8 cellular contexts compared by ENCODE assay signal in genomic region chr2:177983183-177983788, GRCh38.
DNase-seq lines count a peak whose midpoint lies in the region; ATAC-seq, FAIRE-seq and TF ChIP-seq lines count a peak whose summit lies in the region.

No MANE protein-coding gene starts in this region.

- H3K9me3 ChIP-seq in T-helper 17 cell (ENCODE audit: control insufficient read depth, low read length, poor library complexity, severe bottlenecking) (no peaks in the 10 kb centered on the region), fibroblast of lung (ENCODE audit: control insufficient read depth, insufficient read depth, low read depth, low read length) (no peaks in the 10 kb centered on the region)

- peak; percentile 98 for TF ChIP-seq CTCF in AG10803 (conservative IDR thresholded peaks at IDR 0.05; ENCODE audit: low read length)
- TF ChIP-seq CTCF in fibroblast of lung (conservative IDR thresholded peaks at IDR 0.05 in 1 of 2, IDR thresholded peaks at IDR 0.05 in 1 of 2; ENCODE audit: low read depth in 1 of 2, low read length in 2 of 2): peak; percentile 82 to 86
- peak; percentile 88 for TF ChIP-seq CTCF in progenitor cell of endocrine pancreas (IDR thresholded peaks at IDR 0.05; ENCODE audit: unreplicated experiment)

- no peaks in the 10 kb centered on the region for H3K9me3 Mint-ChIP-seq in progenitor cell of endocrine pancreas (ENCODE audit: low read depth)

- no peaks in the 10 kb centered on the region for H3K79me2 ChIP-seq in fibroblast of lung (ENCODE audit: control insufficient read depth, insufficient read depth, low read length)

- H3K4me2 ChIP-seq in fibroblast of lung (ENCODE audit: extremely low read depth, insufficient read depth, low read length): no peak overlapping the region

- no peaks in the 10 kb centered on the region for H3K36me3 ChIP-seq in fibroblast of lung (ENCODE audit: control insufficient read depth, insufficient read depth, low read length)

- no peak overlapping the region for H3K27ac ChIP-seq in fibroblast of lung (ENCODE audit: insufficient read depth, low read length)

- FAIRE-seq in GM12892 (lab: Jason Lieb, UNC): peak; percentile 91

- no peak overlapping the region for H2AFZ ChIP-seq in fibroblast of lung (ENCODE audit: low read length)

- H3K27ac Mint-ChIP-seq in T-helper 17 cell (no peak overlapping the region), progenitor cell of endocrine pancreas (no peak overlapping the region)

- H3K4me1 Mint-ChIP-seq in T-helper 17 cell (no peaks in the 10 kb centered on the region), progenitor cell of endocrine pancreas (ENCODE audit: low read depth) (no peaks in the 10 kb centered on the region)

- no peak overlapping the region for H3K9ac ChIP-seq in fibroblast of lung (ENCODE audit: insufficient read depth, low read length)

- ATAC-seq in HG02763 (IDR thresholded peaks at IDR 0.05; ENCODE audit: unreplicated experiment) (peak; percentile 75), T-helper 17 cell (peak; percentile 55), HG02840 (IDR thresholded peaks at IDR 0.05; ENCODE audit: low FRiP score, unreplicated experiment) (no peak)

- no peak overlapping the region for H3K4me3 Mint-ChIP-seq in T-helper 17 cell
- H3K4me3 Mint-ChIP-seq in progenitor cell of endocrine pancreas (ENCODE audit: low read depth): no peak overlapping the region

- no peaks in the 10 kb centered on the region for H4K20me1 ChIP-seq in fibroblast of lung (ENCODE audit: control insufficient read depth, extremely low read depth, insufficient read depth, low read length)

- peak; percentile 75 for DNase-seq in AG10803 (ENCODE audit: low read depth)
- DNase-seq in GM12892 (ENCODE audit: insufficient read length): peak; percentile 13
- peak; percentile 68 for DNase-seq in NCI-H1436 (lab: John Stamatoyannopoulos, UW)
- no peak for DNase-seq in T-helper 17 cell
- DNase-seq in fibroblast of lung (ENCODE audit: low read depth in 2 of 2): peak; percentile 48 to 59
- DNase-seq in progenitor cell of endocrine pancreas (ENCODE audit: low spot score, unreplicated experiment): no peak

- H3K27me3 Mint-ChIP-seq in T-helper 17 cell (peaks cover 30% of the 10 kb centered on the region), progenitor cell of endocrine pancreas (no peaks in the 10 kb centered on the region)

- no peak overlapping the region for H3K4me3 ChIP-seq in AG10803 (ENCODE audit: low read length)
- no peak overlapping the region for H3K4me3 ChIP-seq in fibroblast of lung (replicated peaks in 1 of 4; ENCODE audit: control extremely low read depth in 1 of 4, insufficient read depth in 1 of 4, low read depth in 3 of 4, low read length in 4 of 4)

- no peaks in the 10 kb centered on the region for H3K4me1 ChIP-seq in fibroblast of lung (ENCODE audit: control insufficient read depth, extremely low read depth, insufficient read depth, low read length)

- H3K27me3 ChIP-seq in fibroblast of lung (ENCODE audit: control insufficient read depth, insufficient read depth, low read length): no peaks in the 10 kb centered on the region

- no peak for TF ChIP-seq POLR2A in GM12892 (IDR thresholded peaks at IDR 0.05; ENCODE audit: low read depth, low read length)

- H3K36me3 Mint-ChIP-seq in T-helper 17 cell (ENCODE audit: low read depth) (no peaks in the 10 kb centered on the region), progenitor cell of endocrine pancreas (ENCODE audit: insufficient read depth) (no peaks in the 10 kb centered on the region)

Comparison
In these comparisons a context has a peak if more than half of its experiments do, and no peak if none do; other contexts are left out.
1. DNase-seq: peak in AG10803 (single experiment), GM12892 (single experiment), NCI-H1436 (single experiment) and fibroblast of lung (2 of 2); none in T-helper 17 cell (0 of 3) and progenitor cell of endocrine pancreas (single experiment).
2. Peak in every context shown above with its lines, with median percentiles within 50 percentile points of each other: CTCF ChIP-seq.